8 cellular contexts compared by ENCODE assay signal in the genomic region with DNA sequence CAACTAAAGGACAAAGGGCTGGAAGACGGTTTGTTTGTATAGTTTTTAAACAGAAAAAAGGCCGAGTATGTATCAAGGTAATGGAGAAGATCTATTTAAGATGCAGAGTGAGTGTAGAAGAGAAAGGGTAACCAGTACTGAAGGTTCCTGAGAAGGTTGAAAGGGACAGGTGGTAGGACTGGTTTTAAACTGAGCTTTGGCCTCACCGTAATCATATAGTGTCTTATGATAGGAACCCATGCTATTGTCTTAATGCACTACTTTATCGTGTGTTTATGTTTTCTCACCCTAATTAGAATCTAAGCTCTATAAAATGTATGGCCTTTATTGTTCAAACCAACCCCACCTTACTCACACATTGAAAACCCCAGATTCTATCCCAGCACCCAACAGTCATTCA.
"Had no signal": no experiment of that assay in that cellular context is flagged by ENCODE, and none has a peak within 500 bp of the region (broad histone marks: within the 10 kb centered on the region; RNA-seq: fewer than 3 reads in every experiment).

No MANE protein-coding gene starts in this region.

- H3K4me3 ChIP-seq: GM12878 had no signal

- DNase-seq: GDM1, GF-D8 had no signal

- FAIRE-seq: G401.6, GM12878, GM12891, GM12892, GM18507, GM19239 had no signal

- ATAC-seq: GM12878 had no signal
